In genomic region chr2:8548871-8549221, GRCh38 we compare ENCODE assay signal across 24 cellular contexts.
A peak's percentile ranks its signal among the peaks of the same experiment; 100 is the strongest.
DNase-seq lines count a peak whose midpoint lies in the region; ATAC-seq and TF ChIP-seq lines count a peak whose summit lies in the region.
"Had no signal": no experiment of that assay in that cellular context is flagged by ENCODE, and none has a peak within 500 bp of the region (broad histone marks: within the 10 kb centered on the region; RNA-seq: fewer than 3 reads in every experiment).

No MANE protein-coding gene starts in this region.

- intact Hi-C loops in aorta (cut with DNase I), result loop anchor here in 1 of 2 donors (10.0 kb wide), 1 partner anchor 126 kb away; no protein-coding TSS in a partner anchor

- DNase-seq in activated naive CD4-positive, alpha-beta T cell treated with anti-CD3 and anti-CD28 coated beads, Interleukin-2, amount 10 ng/mL, durations not matched to agents 7 days and 5 days, result no peak
- DNase-seq in NCI-H510A treated with DMSO at 0.1 percent for 48 hours (lab: John Stamatoyannopoulos, UW), result peak; percentile 43
- peak; percentile 59 for DNase-seq in coronary artery (ENCODE audit: low spot score)
- peak; percentile 24 to 36 for DNase-seq in aorta
- no peak for DNase-seq in medulla oblongata (ENCODE audit: extremely low spot score)
- DNase-seq in activated gamma-delta T cell (lab: John Stamatoyannopoulos, UW), result no peak
- DNase-seq: activated CD4-positive, alpha-beta T cell treated with anti-CD3 and anti-CD28 coated beads, Interleukin-2, amount 50 U/mL, for 1 hour; activated CD8-positive, alpha-beta memory T cell treated with anti-CD3 and anti-CD28 coated beads, Interleukin-2, amount 50 U/mL, for 4 hours; brain microvascular endothelial cell; CD8-positive, alpha-beta memory T cell; effector memory CD8-positive, alpha-beta T cell; immature natural killer cell; MG63; midbrain; NCI-H187; SIG-M5; substantia nigra had no signal

- CTCF ChIA-PET in activated naive CD4-positive, alpha-beta T cell treated with anti-CD3 and anti-CD28 coated beads, Interleukin-2, amount 10 ng/mL, durations not matched to agents 7 days and 5 days (lab: Charles Lee), result no interaction called here

- H3K4me1 Mint-ChIP-seq in activated naive CD4-positive, alpha-beta T cell treated with anti-CD3 and anti-CD28 coated beads, Interleukin-2, amount 50 U/mL, for 24 hours, result peaks cover 53% of the 10 kb centered on the region
- H3K4me1 Mint-ChIP-seq in activated naive CD4-positive, alpha-beta T cell treated with anti-CD3 and anti-CD28 coated beads, Interleukin-2, amount 10 ng/mL, durations not matched to agents 7 days and 5 days, result peaks cover 50% of the 10 kb centered on the region

- no peak overlapping the region for H3K4me3 ChIP-seq in coronary artery
- H3K4me3 ChIP-seq in aorta (ENCODE audit: low read length in 2 of 2), result no peak overlapping the region
- H3K4me3 ChIP-seq: hepatocyte, K562, left ventricle myocardium inferior, MG63, prostate gland, vagina had no signal

- H3K36me3 Mint-ChIP-seq in activated naive CD4-positive, alpha-beta T cell treated with anti-CD3 and anti-CD28 coated beads, Interleukin-2, amount 50 U/mL, for 24 hours, result no peaks in the 10 kb centered on the region
- no peaks in the 10 kb centered on the region for H3K36me3 Mint-ChIP-seq in activated naive CD4-positive, alpha-beta T cell treated with anti-CD3 and anti-CD28 coated beads, Interleukin-2, amount 10 ng/mL, durations not matched to agents 7 days and 5 days
- H3K36me3 Mint-ChIP-seq: CD8-positive, alpha-beta memory T cell; immature natural killer cell had no signal

- no peak overlapping the region for H3K4me3 Mint-ChIP-seq in activated naive CD4-positive, alpha-beta T cell treated with anti-CD3 and anti-CD28 coated beads, Interleukin-2, amount 50 U/mL, for 24 hours
- no peak overlapping the region for H3K4me3 Mint-ChIP-seq in activated naive CD4-positive, alpha-beta T cell treated with anti-CD3 and anti-CD28 coated beads, Interleukin-2, amount 10 ng/mL, durations not matched to agents 7 days and 5 days
- H3K4me3 Mint-ChIP-seq: CD8-positive, alpha-beta memory T cell; effector memory CD8-positive, alpha-beta T cell; immature natural killer cell had no signal

- H3K27me3 Mint-ChIP-seq in activated naive CD4-positive, alpha-beta T cell treated with anti-CD3 and anti-CD28 coated beads, Interleukin-2, amount 50 U/mL, for 24 hours, result no peaks in the 10 kb centered on the region
- peaks cover 9% of the 10 kb centered on the region for H3K27me3 Mint-ChIP-seq in activated naive CD4-positive, alpha-beta T cell treated with anti-CD3 and anti-CD28 coated beads, Interleukin-2, amount 10 ng/mL, durations not matched to agents 7 days and 5 days
- H3K27me3 Mint-ChIP-seq: CD8-positive, alpha-beta memory T cell; effector memory CD8-positive, alpha-beta T cell had no signal

- H3K27ac Mint-ChIP-seq in activated naive CD4-positive, alpha-beta T cell treated with anti-CD3 and anti-CD28 coated beads, Interleukin-2, amount 50 U/mL, for 24 hours, result peak overlapping the region; percentile 33
- no peak overlapping the region for H3K27ac Mint-ChIP-seq in activated naive CD4-positive, alpha-beta T cell treated with anti-CD3 and anti-CD28 coated beads, Interleukin-2, amount 10 ng/mL, durations not matched to agents 7 days and 5 days

- no peak for TF ChIP-seq CTCF in coronary artery (IDR thresholded peaks at IDR 0.05)

- H3K27ac ChIP-seq in coronary artery, result no peak overlapping the region
- H3K27ac ChIP-seq in aorta (ENCODE audit: low read depth in 1 of 2, low read length in 2 of 2), result no peak overlapping the region
- H3K27ac ChIP-seq: brain microvascular endothelial cell, hepatocyte, left ventricle myocardium inferior, prostate gland, vagina had no signal

- H3K36me3 ChIP-seq in aorta (ENCODE audit: control insufficient read depth in 1 of 2, insufficient read depth in 2 of 2, low read length in 1 of 2), result no peaks in the 10 kb centered on the region
- H3K36me3 ChIP-seq: brain microvascular endothelial cell, left ventricle myocardium inferior, MG63, prostate gland, vagina had no signal

- no peaks in the 10 kb centered on the region for H3K9me3 Mint-ChIP-seq in activated naive CD4-positive, alpha-beta T cell treated with anti-CD3 and anti-CD28 coated beads, Interleukin-2, amount 50 U/mL, for 24 hours
- no peaks in the 10 kb centered on the region for H3K9me3 Mint-ChIP-seq in activated naive CD4-positive, alpha-beta T cell treated with anti-CD3 and anti-CD28 coated beads, Interleukin-2, amount 10 ng/mL, durations not matched to agents 7 days and 5 days
- H3K9me3 Mint-ChIP-seq: CD8-positive, alpha-beta memory T cell; effector memory CD8-positive, alpha-beta T cell; immature natural killer cell had no signal

- no peaks in the 10 kb centered on the region for H3K9me3 ChIP-seq in aorta (ENCODE audit: control insufficient read depth, low read length)
- H3K9me3 ChIP-seq: left ventricle myocardium inferior, MG63, prostate gland, vagina had no signal

- no peak for ATAC-seq in aorta (ENCODE audit: low FRiP score)
- ATAC-seq: effector memory CD8-positive, alpha-beta T cell; esophagus mucosa; K562 had no signal

- no peaks in the 10 kb centered on the region for H3K4me1 ChIP-seq in aorta (ENCODE audit: control insufficient read depth in 1 of 2, insufficient read depth in 2 of 2, low read length in 2 of 2)
- H3K4me1 ChIP-seq: prostate gland had no signal

- 79 to 81% methylated on average over 4 of the region's 4 CpGs for WGBS in aorta, 2 donors

- no peaks in the 10 kb centered on the region for H3K27me3 ChIP-seq in aorta (ENCODE audit: control insufficient read depth in 1 of 2, insufficient read depth in 2 of 2, low read length in 1 of 2)
- H3K27me3 ChIP-seq: brain microvascular endothelial cell, hepatocyte, MG63, vagina had no signal

Comparison
In these comparisons a context has a peak if more than half of its experiments do, and no peak if none do; other contexts are left out.
1. DNase-seq: peak in NCI-H510A treated with DMSO at 0.1 percent for 48 hours (single experiment), coronary artery (single experiment) and aorta (2 of 2); none in activated naive CD4-positive, alpha-beta T cell treated with anti-CD3 and anti-CD28 coated beads, Interleukin-2, amount 10 ng/mL, durations not matched to agents 7 days and 5 days (single experiment), medulla oblongata (single experiment) and activated gamma-delta T cell (single experiment).